Comparison of ENCODE assay signal across 18 cellular contexts in the genomic region with DNA sequence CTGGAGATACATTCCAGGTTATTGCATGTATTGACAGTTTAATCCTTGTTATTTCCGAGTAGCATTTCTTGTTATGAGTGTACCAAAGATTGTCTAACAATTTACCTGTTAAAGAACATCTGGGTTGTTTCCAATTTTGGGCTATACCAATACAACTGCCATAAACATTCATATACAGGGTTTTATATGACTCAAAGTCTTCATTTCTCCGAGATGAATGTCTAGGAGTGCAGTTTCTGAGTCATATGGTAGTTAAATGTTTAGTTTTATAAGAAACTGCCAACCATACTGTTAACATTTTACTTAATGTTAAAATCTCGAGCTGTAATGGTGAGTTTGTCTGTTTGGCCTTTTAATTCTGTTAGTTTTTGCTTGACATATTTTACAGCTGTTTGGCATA. TPM values are rescaled to one million over a fixed set of nuclear protein-coding genes. Genes with fewer than 3 reads are reported as not detected.
DNase-seq lines count a peak whose midpoint lies in the region; ATAC-seq lines count a peak whose summit lies in the region.
"Had no signal": no experiment of that assay in that cellular context is flagged by ENCODE, and none has a peak within 500 bp of the region (broad histone marks: within the 10 kb centered on the region; RNA-seq: fewer than 3 reads in every experiment).

No MANE protein-coding gene starts in this region.

- no peaks in the 10 kb centered on the region for H3K27me3 Mint-ChIP-seq in activated CD4-positive, alpha-beta T cell treated with anti-CD3 and anti-CD28 coated beads for 36 hours
- H3K27me3 Mint-ChIP-seq in activated CD4-positive, alpha-beta T cell treated with anti-CD3 and anti-CD28 coated beads, Interleukin-2, amount 10 ng/mL, durations not matched to agents 7 days and 5 days = no peaks in the 10 kb centered on the region
- H3K27me3 Mint-ChIP-seq: activated naive CD4-positive, alpha-beta T cell treated with anti-CD3 and anti-CD28 coated beads, Interleukin-2, amount 50 U/mL, for 24 hours; B cell had no signal

- peaks cover 3% of the 10 kb centered on the region; the same call in 1 of the 2 replicates for H4K20me1 ChIP-seq in GM23248 (ENCODE audit: insufficient read depth)

- ATAC-seq in activated CD4-positive, alpha-beta T cell treated with anti-CD3 and anti-CD28 coated beads for 36 hours = peak; percentile 85
- ATAC-seq in GM19455 (IDR thresholded peaks at IDR 0.05; ENCODE audit: unreplicated experiment) = no peak
- ATAC-seq: heart right ventricle, left ventricle myocardium superior had no signal

- H3K4me1 ChIP-seq in GM23248 (ENCODE audit: insufficient read depth) (peaks cover 8% of the 10 kb centered on the region; the same call in 1 of the 2 replicates), adipocyte (ENCODE audit: control insufficient read depth, insufficient read depth, low read length) (peaks cover 7% of the 10 kb centered on the region)

- H3K27me3 ChIP-seq in GM23248 (replicated peaks; ENCODE audit: insufficient read depth) (no peaks in the 10 kb centered on the region), adipocyte (replicated peaks; ENCODE audit: control insufficient read depth, insufficient read depth, low read length) (no peaks in the 10 kb centered on the region)
- H3K27me3 ChIP-seq: heart right ventricle had no signal

- H3K9ac ChIP-seq in GM23248 (no peak overlapping the region), adipocyte (ENCODE audit: low read length) (no peak overlapping the region)

- in situ Hi-C loops in GM23248 (cut with MboI) = no loop called here
- in situ Hi-C loops in G401 (cut with HindIII; ENCODE audit: low sequenced_read_pairs) = no loop called here

- intact Hi-C loops in activated CD4-positive, alpha-beta T cell treated with anti-CD3 and anti-CD28 coated beads for 36 hours (cut with DNase I, micrococcal nuclease) = loop anchor here (1.0 to 2.0 kb wide), 3 partner anchors 10 to 160 kb away; a partner anchor contains a TSS

- no peak overlapping the region for H3K4me2 ChIP-seq in GM23248 (ENCODE audit: unreplicated experiment)

- peaks cover 15% of the 10 kb centered on the region; the same call in 1 of the 2 replicates for H3F3A ChIP-seq in GM23248 (ENCODE audit: insufficient read depth)

- no peaks in the 10 kb centered on the region for H3K9me3 ChIP-seq in GM23248 (ENCODE audit: low read depth)
- H3K9me3 ChIP-seq in adipocyte (ENCODE audit: control insufficient read depth, low read length) = no peaks in the 10 kb centered on the region
- H3K9me3 ChIP-seq: neutrophil had no signal

- WGBS in GM23248 (ENCODE audit: low coverage in 1 of 2, low lambda C conversion rate in 2 of 2, missing lambda C conversion rate in 2 of 2), 2 experiments = 70 to 72% methylated on average over 3 of the region's 3 CpGs

- H3K4me3 ChIP-seq in GM23248 = no peak overlapping the region
- no peak overlapping the region for H3K4me3 ChIP-seq in adipocyte (ENCODE audit: low read length)
- H3K4me3 ChIP-seq: heart right ventricle had no signal

- no peaks in the 10 kb centered on the region for H3K9me3 Mint-ChIP-seq in activated CD4-positive, alpha-beta T cell treated with anti-CD3 and anti-CD28 coated beads for 36 hours (ENCODE audit: low read depth)
- peaks cover 7% of the 10 kb centered on the region for H3K9me3 Mint-ChIP-seq in activated CD4-positive, alpha-beta T cell treated with anti-CD3 and anti-CD28 coated beads, Interleukin-2, amount 10 ng/mL, durations not matched to agents 7 days and 5 days
- H3K9me3 Mint-ChIP-seq: activated naive CD4-positive, alpha-beta T cell treated with anti-CD3 and anti-CD28 coated beads, Interleukin-2, amount 50 U/mL, for 24 hours had no signal

- CTCF ChIA-PET in activated CD4-positive, alpha-beta T cell treated with anti-CD3 and anti-CD28 coated beads for 36 hours (lab: Charles Lee) = interaction anchor here (0.6 kb wide), 2 partner anchors 47 to 1916 kb away, joined by 3 to 4 read pairs; no protein-coding TSS in a partner anchor
- CTCF ChIA-PET in activated CD4-positive, alpha-beta T cell treated with anti-CD3 and anti-CD28 coated beads, Interleukin-2, amount 10 ng/mL, durations not matched to agents 7 days and 5 days (lab: Charles Lee) = no interaction called here

- DNase-seq in activated CD4-positive, alpha-beta T cell treated with anti-CD3 and anti-CD28 coated beads for 36 hours = no peak
- DNase-seq in activated CD4-positive, alpha-beta T cell treated with anti-CD3 and anti-CD28 coated beads, Interleukin-2, amount 10 ng/mL, durations not matched to agents 7 days and 5 days = no peak
- DNase-seq in GM23248 (peak; percentile 43), adipocyte (ENCODE audit: low read depth) (peak; percentile 17), iris pigment epithelial cell (ENCODE audit: low read depth) (peak; percentile 43), G401 (ENCODE audit: low spot score) (no peak), NCI-H82 (lab: John Stamatoyannopoulos, UW) (no peak)
- DNase-seq: activated CD4-positive, alpha-beta T cell treated with anti-CD3 and anti-CD28 coated beads, Interleukin-2, amount 50 U/mL, for 1 hour; Calu3; heart right ventricle; left ventricle myocardium superior; MM.1S; NCI-H1436; NCI-H524 treated with DMSO at 0.1 percent for 48 hours had no signal

- no peaks in the 10 kb centered on the region for H3K9me2 ChIP-seq in GM23248 (ENCODE audit: insufficient read depth)

- no peak overlapping the region for H3K27ac Mint-ChIP-seq in activated CD4-positive, alpha-beta T cell treated with anti-CD3 and anti-CD28 coated beads for 36 hours
- H3K27ac Mint-ChIP-seq in activated CD4-positive, alpha-beta T cell treated with anti-CD3 and anti-CD28 coated beads, Interleukin-2, amount 10 ng/mL, durations not matched to agents 7 days and 5 days = no peak overlapping the region
- H3K27ac Mint-ChIP-seq: B cell had no signal

- POLR2A ChIA-PET in activated CD4-positive, alpha-beta T cell treated with anti-CD3 and anti-CD28 coated beads for 36 hours (lab: Charles Lee) = interaction anchor here (1.0 kb wide), 1 partner anchor 259 kb away, joined by 3 read pairs; no protein-coding TSS in a partner anchor
- POLR2A ChIA-PET in activated CD4-positive, alpha-beta T cell treated with anti-CD3 and anti-CD28 coated beads, Interleukin-2, amount 10 ng/mL, durations not matched to agents 7 days and 5 days (lab: Charles Lee) = no interaction called here

- no peak overlapping the region for H3K27ac ChIP-seq in GM23248
- H3K27ac ChIP-seq: heart right ventricle, neutrophil had no signal

- no peak overlapping the region for H3K4me3 Mint-ChIP-seq in activated CD4-positive, alpha-beta T cell treated with anti-CD3 and anti-CD28 coated beads for 36 hours
- no peak overlapping the region for H3K4me3 Mint-ChIP-seq in activated CD4-positive, alpha-beta T cell treated with anti-CD3 and anti-CD28 coated beads, Interleukin-2, amount 10 ng/mL, durations not matched to agents 7 days and 5 days
- H3K4me3 Mint-ChIP-seq: activated naive CD4-positive, alpha-beta T cell treated with anti-CD3 and anti-CD28 coated beads, Interleukin-2, amount 50 U/mL, for 24 hours; B cell had no signal

- H2AFZ ChIP-seq in GM23248 = no peak overlapping the region

- peaks cover 8% of the 10 kb centered on the region for H3K36me3 Mint-ChIP-seq in activated CD4-positive, alpha-beta T cell treated with anti-CD3 and anti-CD28 coated beads for 36 hours (ENCODE audit: low read depth)
- peaks cover 19% of the 10 kb centered on the region for H3K36me3 Mint-ChIP-seq in activated CD4-positive, alpha-beta T cell treated with anti-CD3 and anti-CD28 coated beads, Interleukin-2, amount 10 ng/mL, durations not matched to agents 7 days and 5 days (ENCODE audit: low read depth)

- peaks cover 100% of the 10 kb centered on the region for H3K79me2 ChIP-seq in GM23248 (ENCODE audit: insufficient read depth)

- H3K36me3 ChIP-seq in GM23248 (ENCODE audit: low read depth) (no peaks in the 10 kb centered on the region), adipocyte (ENCODE audit: control insufficient read depth, insufficient read depth, low read length, severe bottlenecking) (no peaks in the 10 kb centered on the region)
- H3K36me3 ChIP-seq: neutrophil had no signal

- H3K4me1 Mint-ChIP-seq in activated CD4-positive, alpha-beta T cell treated with anti-CD3 and anti-CD28 coated beads for 36 hours = peaks cover 36% of the 10 kb centered on the region
- H3K4me1 Mint-ChIP-seq in activated CD4-positive, alpha-beta T cell treated with anti-CD3 and anti-CD28 coated beads, Interleukin-2, amount 10 ng/mL, durations not matched to agents 7 days and 5 days = peaks cover 27% of the 10 kb centered on the region

RNA-seq across cellular contexts. Expression of a gene that starts 10.0 kb away (rescaled TPM):
- 10 to 100 TPM; 22.1 to 24.0 TPM for total RNA-seq in activated CD4-positive, alpha-beta T cell treated with anti-CD3 and anti-CD28 coated beads for 36 hours
- 10 to 100 TPM; 35.5 to 41.0 TPM for total RNA-seq in activated CD4-positive, alpha-beta T cell treated with anti-CD3 and anti-CD28 coated beads, Interleukin-2, amount 10 ng/mL, durations not matched to agents 7 days and 5 days
- total RNA-seq in GM23248 (2014; rRNA removed; shearing (Covaris generic)) = 36.7 and 43.4 TPM in 2 replicates
- 47.2 and 52.9 TPM in 2 replicates for polyA plus RNA-seq in GM23248 (2016; fragmentation: Nextera tagmentation; extraction: Ambion mirVana)
- 78.3 and 99.2 TPM in 2 replicates for total RNA-seq in G401 (2014; rRNA removed; shearing (Covaris generic))

Comparison
In these comparisons a context has a peak if more than half of its experiments do, and no peak if none do; other contexts are left out.
1. DNase-seq: peak in GM23248 (single experiment), adipocyte (single experiment) and iris pigment epithelial cell (single experiment); none in activated CD4-positive, alpha-beta T cell treated with anti-CD3 and anti-CD28 coated beads for 36 hours (single experiment), activated CD4-positive, alpha-beta T cell treated with anti-CD3 and anti-CD28 coated beads, Interleukin-2, amount 10 ng/mL, durations not matched to agents 7 days and 5 days (single experiment), G401 (single experiment) and NCI-H82 (single experiment).